ENCODE assay signal across 8 cellular contexts in the genomic region with DNA sequence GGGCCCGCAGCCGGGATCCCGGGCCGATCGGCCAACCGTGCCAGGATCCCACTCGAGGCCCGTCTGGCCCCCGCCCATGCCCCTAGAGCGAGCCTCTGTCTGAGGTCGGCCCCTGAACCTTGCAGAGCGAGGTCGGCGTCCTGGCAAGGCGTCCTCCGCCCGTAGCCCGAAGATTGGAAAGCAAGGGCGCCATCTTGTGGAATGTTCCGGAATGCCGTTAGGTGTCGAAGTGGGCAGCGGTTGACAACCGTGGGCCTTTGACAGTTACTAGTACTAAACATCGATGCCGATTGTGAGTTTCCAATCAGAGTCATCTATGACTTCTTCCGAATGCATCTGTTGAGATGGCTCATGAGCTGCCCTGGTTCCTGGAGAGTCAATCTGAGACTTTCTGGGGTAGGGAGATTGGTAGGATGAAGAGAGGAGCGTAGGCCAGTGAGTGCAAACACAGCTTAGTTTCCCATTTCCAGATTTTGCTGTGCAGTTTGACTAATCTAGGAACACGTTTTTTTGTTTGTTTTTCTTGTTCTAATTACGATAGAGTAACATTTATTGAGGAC. TPM values are rescaled to one million over a fixed set of nuclear protein-coding genes. Genes with fewer than 3 reads are reported as not detected.
DNase-seq lines count a peak whose midpoint lies in the region; ATAC-seq and TF ChIP-seq lines count a peak whose summit lies in the region.

No MANE protein-coding gene starts in this region.

- H3K4me3 ChIP-seq in lower lobe of right lung: peak overlapping the region; percentile 78

- peaks cover 24% of the 10 kb centered on the region for H3K4me1 Mint-ChIP-seq in activated CD8-positive, alpha-beta T cell treated with anti-CD3 and anti-CD28 coated beads, Interleukin-2, amount 10 ng/mL, durations not matched to agents 7 days and 5 days (ENCODE audit: low read depth)

- no peaks in the 10 kb centered on the region for H3K9me3 Mint-ChIP-seq in activated CD8-positive, alpha-beta T cell treated with anti-CD3 and anti-CD28 coated beads, Interleukin-2, amount 10 ng/mL, durations not matched to agents 7 days and 5 days (ENCODE audit: insufficient read depth)

- DNase-seq in NCI-H748 treated with DMSO at 0.1 percent for 48 hours (lab: John Stamatoyannopoulos, UW) (peak; percentile 88), lower lobe of right lung (peak; percentile 92)
- peak; percentile 91 for DNase-seq in activated CD8-positive, alpha-beta T cell treated with anti-CD3 and anti-CD28 coated beads, Interleukin-2, amount 10 ng/mL, durations not matched to agents 7 days and 5 days
- DNase-seq in effector CD4-positive, alpha-beta T cell: peak; percentile 83
- DNase-seq in stimulated activated CD4-positive, alpha-beta T cell treated with anti-CD3 and anti-CD28 coated beads, TNF-alpha, amount 100 ng/mL, for 24 hours (ENCODE audit: low read depth in 3 of 3): peak; percentile 80 to 88 (median 87)

- ATAC-seq in GM19328 (IDR thresholded peaks at IDR 0.05; ENCODE audit: unreplicated experiment) (peak; percentile 62), HG03460 (IDR thresholded peaks at IDR 0.05; ENCODE audit: unreplicated experiment) (peak; percentile 73), lower lobe of right lung (peak; percentile 88 to 93)
- peak; percentile 76 for ATAC-seq in activated CD8-positive, alpha-beta T cell treated with anti-CD3 and anti-CD28 coated beads, Interleukin-2, amount 10 ng/mL, durations not matched to agents 7 days and 5 days

- H3K9me3 ChIP-seq in lower lobe of right lung: no peaks in the 10 kb centered on the region

- CTCF ChIA-PET in activated CD8-positive, alpha-beta T cell treated with anti-CD3 and anti-CD28 coated beads, Interleukin-2, amount 10 ng/mL, durations not matched to agents 7 days and 5 days (lab: Charles Lee): interaction anchor here (0.6 to 9.6 kb wide), 26 partner anchors 9 to 1229 kb away, joined by 3 to 121 read pairs (median 4); no protein-coding TSS in a partner anchor

- intact Hi-C loops in lower lobe of right lung (cut with DNase I): loop anchor here (5.0 kb wide), 1 partner anchor 1164 kb away; no protein-coding TSS in a partner anchor

- POLR2A ChIA-PET in activated CD8-positive, alpha-beta T cell treated with anti-CD3 and anti-CD28 coated beads, Interleukin-2, amount 10 ng/mL, durations not matched to agents 7 days and 5 days (lab: Charles Lee): interaction anchor here (0.9 kb wide), 1 partner anchor 1153 kb away, joined by 3 read pairs; no protein-coding TSS in a partner anchor

- peak overlapping the region; percentile 89 for H3K27ac ChIP-seq in C4-2B
- H3K27ac ChIP-seq in lower lobe of right lung: peak overlapping the region; percentile 96

- no peaks in the 10 kb centered on the region for H3K36me3 Mint-ChIP-seq in activated CD8-positive, alpha-beta T cell treated with anti-CD3 and anti-CD28 coated beads, Interleukin-2, amount 10 ng/mL, durations not matched to agents 7 days and 5 days (ENCODE audit: low read depth)

- H3K4me1 ChIP-seq in lower lobe of right lung: peaks cover 18% of the 10 kb centered on the region

- H3K27me3 ChIP-seq in lower lobe of right lung (ENCODE audit: low read depth): no peaks in the 10 kb centered on the region

- peak overlapping the region; percentile 74 for H3K4me3 Mint-ChIP-seq in activated CD8-positive, alpha-beta T cell treated with anti-CD3 and anti-CD28 coated beads, Interleukin-2, amount 10 ng/mL, durations not matched to agents 7 days and 5 days

- H3K27ac Mint-ChIP-seq in activated CD8-positive, alpha-beta T cell treated with anti-CD3 and anti-CD28 coated beads, Interleukin-2, amount 10 ng/mL, durations not matched to agents 7 days and 5 days: peak overlapping the region; percentile 30

- TF ChIP-seq CTCF in C4-2B (conservative IDR thresholded peaks at IDR 0.05): peak; percentile 96
- peak; percentile 76 for TF ChIP-seq CTCF in lower lobe of right lung (IDR thresholded peaks at IDR 0.05)

- peaks cover 31% of the 10 kb centered on the region for H3K27me3 Mint-ChIP-seq in activated CD8-positive, alpha-beta T cell treated with anti-CD3 and anti-CD28 coated beads, Interleukin-2, amount 10 ng/mL, durations not matched to agents 7 days and 5 days (ENCODE audit: low read depth)

- peaks cover 17% of the 10 kb centered on the region for H3K36me3 ChIP-seq in lower lobe of right lung

RNA-seq across cellular contexts. Expression of gene PLK2, which starts 0.9 kb away (rescaled TPM):
- total RNA-seq in activated CD8-positive, alpha-beta T cell treated with anti-CD3 and anti-CD28 coated beads, Interleukin-2, amount 10 ng/mL, durations not matched to agents 7 days and 5 days: 1 to 10 TPM; 2.2 to 3.3 TPM
- 37.5 TPM for total RNA-seq in lower lobe of right lung

RNA-seq across cellular contexts. Expression of gene GAPT, which starts 30.4 kb away (rescaled TPM):
- total RNA-seq in activated CD8-positive, alpha-beta T cell treated with anti-CD3 and anti-CD28 coated beads, Interleukin-2, amount 10 ng/mL, durations not matched to agents 7 days and 5 days: not detected
- 6.5 TPM for total RNA-seq in lower lobe of right lung

Comparison
In these comparisons a context has a peak if more than half of its experiments do, and no peak if none do; other contexts are left out.
1. Peak in every context shown above with its lines: DNase-seq, ATAC-seq, H3K4me3 ChIP-seq and H3K27ac ChIP-seq.